2 cellular contexts compared by ENCODE assay signal in the genomic region with DNA sequence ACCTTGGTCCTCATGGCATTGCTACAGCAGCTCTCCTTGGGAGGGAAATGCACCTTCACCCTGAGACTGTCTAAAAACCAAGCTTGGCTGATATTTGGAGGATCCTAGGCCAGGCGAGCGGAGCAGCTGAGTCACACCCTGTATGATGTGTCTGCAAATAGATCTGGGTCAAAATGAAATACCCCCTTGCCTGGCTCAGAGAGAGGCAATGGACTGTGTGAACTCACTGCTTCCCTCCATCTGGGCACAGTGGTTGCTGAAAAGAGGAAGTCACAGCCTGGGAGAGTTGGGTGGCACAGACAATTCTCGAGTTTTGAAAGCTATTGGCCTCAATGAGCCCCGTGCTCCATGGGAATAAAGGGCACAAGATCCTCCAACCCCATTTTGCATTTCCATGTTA.
TF ChIP-seq lines count a peak whose summit lies in the region.

No MANE protein-coding gene starts in this region.

TF ChIP-seq in GM12878, 131 proteins besides CTCF, POLR2A, EP300 and RAD21 (continued from another document):
- no peak for TF ChIP-seq MTA2 (IDR thresholded peaks at IDR 0.05; ENCODE audit: low read depth)
- TF ChIP-seq, protein P1, sequence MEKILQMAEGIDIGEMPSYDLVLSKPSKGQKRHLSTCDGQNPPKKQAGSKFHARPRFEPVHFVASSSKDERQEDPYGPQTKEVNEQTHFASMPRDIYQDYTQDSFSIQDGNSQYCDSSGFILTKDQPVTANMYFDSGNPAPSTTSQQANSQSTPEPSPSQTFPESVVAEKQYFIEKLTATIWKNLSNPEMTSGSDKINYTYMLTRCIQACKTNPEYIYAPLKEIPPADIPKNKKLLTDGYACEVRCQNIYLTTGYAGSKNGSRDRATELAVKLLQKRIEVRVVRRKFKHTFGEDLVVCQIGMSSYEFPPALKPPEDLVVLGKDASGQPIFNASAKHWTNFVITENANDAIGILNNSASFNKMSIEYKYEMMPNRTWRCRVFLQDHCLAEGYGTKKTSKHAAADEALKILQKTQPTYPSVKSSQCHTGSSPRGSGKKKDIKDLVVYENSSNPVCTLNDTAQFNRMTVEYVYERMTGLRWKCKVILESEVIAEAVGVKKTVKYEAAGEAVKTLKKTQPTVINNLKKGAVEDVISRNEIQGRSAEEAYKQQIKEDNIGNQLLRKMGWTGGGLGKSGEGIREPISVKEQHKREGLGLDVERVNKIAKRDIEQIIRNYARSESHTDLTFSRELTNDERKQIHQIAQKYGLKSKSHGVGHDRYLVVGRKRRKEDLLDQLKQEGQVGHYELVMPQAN (conservative IDR thresholded peaks at IDR 0.05): no peak
- no peak; the same call in 1 of the 2 replicates for TF ChIP-seq RELB (IDR thresholded peaks at IDR 0.05; ENCODE audit: low read depth)
- TF ChIP-seq FOXM1 (IDR thresholded peaks at IDR 0.05; ENCODE audit: low read depth, low read length): no peak
- peak; percentile 67; the same call in 1 of the 2 replicates for TF ChIP-seq PAX5 (IDR thresholded peaks at IDR 0.05; ENCODE audit: borderline replicate concordance, low read depth, low read length)
- no peak for TF ChIP-seq BRCA1 (IDR thresholded peaks at IDR 0.05; ENCODE audit: low read depth, low read length)
- no peak for TF ChIP-seq CBFB (IDR thresholded peaks at IDR 0.05; ENCODE audit: low read depth)
- no peak for TF ChIP-seq MEF2A (IDR thresholded peaks at IDR 0.05; ENCODE audit: insufficient read depth, low read depth, low read length)
- no peak for TF ChIP-seq YY1 (IDR thresholded peaks at IDR 0.05; ENCODE audit: low read depth, low read length)
- TF ChIP-seq NBN (IDR thresholded peaks at IDR 0.05): no peak
- TF ChIP-seq, protein P2, sequence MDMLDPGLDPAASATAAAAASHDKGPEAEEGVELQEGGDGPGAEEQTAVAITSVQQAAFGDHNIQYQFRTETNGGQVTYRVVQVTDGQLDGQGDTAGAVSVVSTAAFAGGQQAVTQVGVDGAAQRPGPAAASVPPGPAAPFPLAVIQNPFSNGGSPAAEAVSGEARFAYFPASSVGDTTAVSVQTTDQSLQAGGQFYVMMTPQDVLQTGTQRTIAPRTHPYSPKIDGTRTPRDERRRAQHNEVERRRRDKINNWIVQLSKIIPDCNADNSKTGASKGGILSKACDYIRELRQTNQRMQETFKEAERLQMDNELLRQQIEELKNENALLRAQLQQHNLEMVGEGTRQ (IDR thresholded peaks at IDR 0.05; ENCODE audit: borderline replicate concordance, low read depth, low read length): no peak
- no peak for TF ChIP-seq BCL11A (IDR thresholded peaks at IDR 0.05; ENCODE audit: low read depth, low read length)
- TF ChIP-seq IKZF2 (IDR thresholded peaks at IDR 0.05): peak; percentile 53 to 65; a peak in 3 of 4 replicates
- TF ChIP-seq USF1 (IDR thresholded peaks at IDR 0.05; ENCODE audit: borderline replicate concordance, extremely low read length, insufficient read depth, low read depth, low read length): no peak
- TF ChIP-seq SMAD1 (IDR thresholded peaks at IDR 0.05; ENCODE audit: low read depth, partially characterized antibody): no peak
- TF ChIP-seq ESRRA (IDR thresholded peaks at IDR 0.05; ENCODE audit: low read length): no peak
- TF ChIP-seq GABPA (IDR thresholded peaks at IDR 0.05; ENCODE audit: low read depth): no peak

TF ChIP-seq in WTC11, 78 proteins besides CTCF, POLR2A, EP300 and RAD21 (continued from another document):
- TF ChIP-seq STAT6 (CRISPR knock-in tag; conservative IDR thresholded peaks at IDR 0.05; ENCODE audit: low read depth): no peak
